ENCODE assay signal across 13 cellular contexts in genomic region chr11:126139541-126140091, GRCh38.
DNase-seq lines count a peak whose midpoint lies in the region; ATAC-seq and TF ChIP-seq lines count a peak whose summit lies in the region.
"Had no signal": no experiment of that assay in that cellular context is flagged by ENCODE, and none has a peak within 500 bp of the region (broad histone marks: within the 10 kb centered on the region; RNA-seq: fewer than 3 reads in every experiment).

No MANE protein-coding gene starts in this region.

- DNase-seq in Right ventricle myocardium inferior (ENCODE audit: missing footprints): no peak
- no peak for DNase-seq in cardiac septum (ENCODE audit: low spot score)
- peak; percentile 33 for DNase-seq in choroid plexus epithelial cell (ENCODE audit: low read depth)
- DNase-seq in upper lobe of left lung: no peak
- DNase-seq in activated T-helper 1 cell treated with anti-CD3 and anti-CD28 coated beads, Interleukin-12 subunit alpha, Interleukin-12 subunit beta, Interleukin-2, Interleukin-4 antibody, amounts not matched to agents 30 ng/mL and 10 ng/mL and 1 ng/mL, durations not matched to agents 14 hours and 24 hours and 36 hours (ENCODE audit: low spot score): no peak
- DNase-seq in activated T-cell treated with anti-CD3 and anti-CD28 coated beads, Interleukin-2, amount 50 U/mL, for 1 hour: no peak
- DNase-seq: activated CD4-positive, alpha-beta T cell treated with anti-CD3 and anti-CD28 coated beads, Interleukin-2, amount 10 ng/mL, durations not matched to agents 7 days and 5 days; activated naive CD4-positive, alpha-beta T cell treated with Interleukin-2 at 50 U/mL for 16 hours; SIG-M5 had no signal

- peaks cover 25% of the 10 kb centered on the region for H3K4me1 ChIP-seq in mesodermal cell (ENCODE audit: control insufficient read depth, insufficient read depth, low read length, poor library complexity, severe bottlenecking)
- peaks cover 22 to 43% (median 27%) of the 10 kb centered on the region in 4 donors for H3K4me1 ChIP-seq in upper lobe of left lung
- H3K4me1 ChIP-seq: A549 had no signal

- no peak overlapping the region for H3K27ac Mint-ChIP-seq in activated T-helper 1 cell treated with anti-CD3 and anti-CD28 coated beads, Interleukin-12 subunit alpha, Interleukin-12 subunit beta, Interleukin-2, Interleukin-4 antibody, amounts not matched to agents 30 ng/mL and 10 ng/mL and 1 ng/mL, durations not matched to agents 14 hours and 24 hours and 36 hours
- H3K27ac Mint-ChIP-seq: activated CD4-positive, alpha-beta T cell treated with anti-CD3 and anti-CD28 coated beads, Interleukin-2, amount 10 ng/mL, durations not matched to agents 7 days and 5 days had no signal

- no peaks in the 10 kb centered on the region for H3K36me3 Mint-ChIP-seq in activated T-helper 1 cell treated with anti-CD3 and anti-CD28 coated beads, Interleukin-12 subunit alpha, Interleukin-12 subunit beta, Interleukin-2, Interleukin-4 antibody, amounts not matched to agents 30 ng/mL and 10 ng/mL and 1 ng/mL, durations not matched to agents 14 hours and 24 hours and 36 hours (ENCODE audit: low read depth)

- intact Hi-C loops in Right ventricle myocardium inferior (cut with DNase I): no loop called here
- intact Hi-C loops in cardiac septum (cut with DNase I): no loop called here
- intact Hi-C loops in activated T-helper 1 cell treated with anti-CD3 and anti-CD28 coated beads, Interleukin-12 subunit alpha, Interleukin-12 subunit beta, Interleukin-2, Interleukin-4 antibody, amounts not matched to agents 30 ng/mL and 10 ng/mL and 1 ng/mL, durations not matched to agents 14 hours and 24 hours and 36 hours (cut with micrococcal nuclease): no loop called here

- no peaks in the 10 kb centered on the region for H3K9me3 Mint-ChIP-seq in activated T-helper 1 cell treated with anti-CD3 and anti-CD28 coated beads, Interleukin-12 subunit alpha, Interleukin-12 subunit beta, Interleukin-2, Interleukin-4 antibody, amounts not matched to agents 30 ng/mL and 10 ng/mL and 1 ng/mL, durations not matched to agents 14 hours and 24 hours and 36 hours
- H3K9me3 Mint-ChIP-seq: activated CD4-positive, alpha-beta T cell treated with anti-CD3 and anti-CD28 coated beads, Interleukin-2, amount 10 ng/mL, durations not matched to agents 7 days and 5 days had no signal

- no peak overlapping the region for H3K4me3 Mint-ChIP-seq in activated T-helper 1 cell treated with anti-CD3 and anti-CD28 coated beads, Interleukin-12 subunit alpha, Interleukin-12 subunit beta, Interleukin-2, Interleukin-4 antibody, amounts not matched to agents 30 ng/mL and 10 ng/mL and 1 ng/mL, durations not matched to agents 14 hours and 24 hours and 36 hours
- H3K4me3 Mint-ChIP-seq: activated CD4-positive, alpha-beta T cell treated with anti-CD3 and anti-CD28 coated beads, Interleukin-2, amount 10 ng/mL, durations not matched to agents 7 days and 5 days had no signal

- peak overlapping the region; percentile 8 for H3K27ac ChIP-seq in mesodermal cell (ENCODE audit: low read depth, low read length, severe bottlenecking)
- peak overlapping the region in 1 of 4 donors; percentile 2 for H3K27ac ChIP-seq in upper lobe of left lung
- H3K27ac ChIP-seq: A549, KMS-11 had no signal

- 90% methylated on average over 2 of the region's 5 CpGs; no CpG with 5 or more reads in 1 of the 2 experiments for WGBS in mesodermal cell (ENCODE audit: insufficient coverage in 2 of 2), 2 experiments
- WGBS in upper lobe of left lung, 2 donors: 61 to 66% methylated on average over 5 of the region's 5 CpGs

- no peaks in the 10 kb centered on the region for H3K27me3 ChIP-seq in upper lobe of left lung

- TF ChIP-seq CTCF in choroid plexus epithelial cell (conservative IDR thresholded peaks at IDR 0.05; ENCODE audit: low read depth, low read length): no peak
- TF ChIP-seq CTCF in upper lobe of left lung (IDR thresholded peaks at IDR 0.05): no peak

- no peaks in the 10 kb centered on the region for H3K36me3 ChIP-seq in mesodermal cell (ENCODE audit: control insufficient read depth, insufficient read depth, low read length)
- no peaks in the 10 kb centered on the region for H3K36me3 ChIP-seq in upper lobe of left lung

- H3K9me3 ChIP-seq in mesodermal cell (ENCODE audit: control insufficient read depth, low read length) (no peaks in the 10 kb centered on the region), upper lobe of left lung (no peaks in the 10 kb centered on the region)
- H3K9me3 ChIP-seq: A549 had no signal

- TF ChIP-seq EP300 in upper lobe of left lung (IDR thresholded peaks at IDR 0.05): no peak

- no peak overlapping the region for H3K4me3 ChIP-seq in choroid plexus epithelial cell (ENCODE audit: low read depth, low read length)
- H3K4me3 ChIP-seq in mesodermal cell (ENCODE audit: extremely low read depth, insufficient read depth, low read length, poor library complexity, severe bottlenecking): no peak overlapping the region
- H3K4me3 ChIP-seq in upper lobe of left lung: no peak overlapping the region
- H3K4me3 ChIP-seq: A549 had no signal

- TF ChIP-seq POLR2A in upper lobe of left lung (IDR thresholded peaks at IDR 0.05): no peak

- H3K4me1 Mint-ChIP-seq in activated T-helper 1 cell treated with anti-CD3 and anti-CD28 coated beads, Interleukin-12 subunit alpha, Interleukin-12 subunit beta, Interleukin-2, Interleukin-4 antibody, amounts not matched to agents 30 ng/mL and 10 ng/mL and 1 ng/mL, durations not matched to agents 14 hours and 24 hours and 36 hours (ENCODE audit: low read depth): no peaks in the 10 kb centered on the region
- H3K4me1 Mint-ChIP-seq: activated CD4-positive, alpha-beta T cell treated with anti-CD3 and anti-CD28 coated beads, Interleukin-2, amount 10 ng/mL, durations not matched to agents 7 days and 5 days had no signal

- ATAC-seq in Right ventricle myocardium inferior (peak; percentile 60), upper lobe of left lung (ENCODE audit: low FRiP score in 2 of 2) (peak; percentile 3 to 21), HG03521 (IDR thresholded peaks at IDR 0.05; ENCODE audit: unreplicated experiment) (no peak)
- ATAC-seq: A549 had no signal

- peaks cover 3% of the 10 kb centered on the region for H3K27me3 Mint-ChIP-seq in activated T-helper 1 cell treated with anti-CD3 and anti-CD28 coated beads, Interleukin-12 subunit alpha, Interleukin-12 subunit beta, Interleukin-2, Interleukin-4 antibody, amounts not matched to agents 30 ng/mL and 10 ng/mL and 1 ng/mL, durations not matched to agents 14 hours and 24 hours and 36 hours (ENCODE audit: insufficient read depth)
